ENCODE assay signal across 31 cellular contexts in genomic region chr10:43479275-43479674, GRCh38. TPM values are rescaled to one million over a fixed set of nuclear protein-coding genes. Genes with fewer than 3 reads are reported as not detected.
DNase-seq lines count a peak whose midpoint lies in the region; ATAC-seq, FAIRE-seq and TF ChIP-seq lines count a peak whose summit lies in the region.
"Had no signal": no experiment of that assay in that cellular context is flagged by ENCODE, and none has a peak within 500 bp of the region (broad histone marks: within the 10 kb centered on the region; RNA-seq: fewer than 3 reads in every experiment).

No MANE protein-coding gene starts in this region.

- no peak overlapping the region for H3K4me2 ChIP-seq in astrocyte (ENCODE audit: low read length)

- no peaks in the 10 kb centered on the region for H3K36me3 ChIP-seq in astrocyte (ENCODE audit: insufficient read depth, low read length)

- peak; percentile 17 for DNase-seq in ELR (ENCODE audit: low read depth)
- DNase-seq in astrocyte (ENCODE audit: low read depth) = peak; percentile 8
- DNase-seq in fibroblast of the aortic adventitia (ENCODE audit: low read depth) = peak; percentile 28
- no peak for DNase-seq in GF-D8 (lab: John Stamatoyannopoulos, UW)
- DNase-seq: activated naive CD4-positive, alpha-beta T cell treated with Interleukin-2 at 50 U/mL for 16 hours; activated T-cell treated with anti-CD3 and anti-CD28 coated beads, Interleukin-2, amount 50 U/mL, for 72 hours; DMS79; effector CD8-positive, alpha-beta T cell; erythroblast; left lung; mesenchymal stem cell; NCI-H1105 treated with DMSO at 0.1 percent for 48 hours; NCI-H2029; NCI-H526 treated with DMSO at 0.1 percent for 48 hours; SHP77 treated with DMSO at 0.1 percent for 48 hours; sigmoid colon; stimulated activated naive CD4-positive, alpha-beta T cell treated with Interleukin-2 at 50 U/mL for 16 hours; testis had no signal

- H3K4me3 Mint-ChIP-seq in astrocyte (ENCODE audit: unreplicated experiment) = no peak overlapping the region
- H3K4me3 Mint-ChIP-seq: activated T-cell treated with anti-CD3 and anti-CD28 coated beads, Interleukin-2, amount 50 U/mL, for 72 hours had no signal

- H3K4me1 Mint-ChIP-seq in astrocyte (ENCODE audit: low read depth, unreplicated experiment) = no peaks in the 10 kb centered on the region

- peaks cover 30% of the 10 kb centered on the region for H3K9me3 ChIP-seq in astrocyte (ENCODE audit: insufficient read depth, low read depth, low read length)
- H3K9me3 ChIP-seq: testis had no signal

- no peaks in the 10 kb centered on the region for H4K20me1 ChIP-seq in astrocyte (ENCODE audit: insufficient read depth, low read length)

- no peak overlapping the region for H3K27ac Mint-ChIP-seq in astrocyte (ENCODE audit: unreplicated experiment)
- H3K27ac Mint-ChIP-seq: progenitor cell of endocrine pancreas had no signal

- H3K79me2 ChIP-seq in astrocyte (ENCODE audit: insufficient read depth, low read length) = no peaks in the 10 kb centered on the region

- FAIRE-seq in A204.1 (lab: Jason Lieb, UNC) = peak; percentile 52
- FAIRE-seq in astrocyte (lab: Jason Lieb, UNC) = no peak
- FAIRE-seq: colon, GM12892, H1, islet of Langerhans had no signal

- peaks cover 17% of the 10 kb centered on the region for H3K36me3 Mint-ChIP-seq in astrocyte (ENCODE audit: low read depth, unreplicated experiment)

- no peak overlapping the region for H2AFZ ChIP-seq in astrocyte (ENCODE audit: low read depth, low read length)

- TF ChIP-seq CTCF in astrocyte (IDR thresholded peaks at IDR 0.05; ENCODE audit: insufficient read depth, low read depth, low read length) (no peak), fibroblast of the aortic adventitia (IDR thresholded peaks at IDR 0.05; ENCODE audit: insufficient read depth, low read length) (no peak)

- ATAC-seq in HG02840 (IDR thresholded peaks at IDR 0.05; ENCODE audit: low FRiP score, unreplicated experiment) = no peak
- ATAC-seq in HG03457 (IDR thresholded peaks at IDR 0.05; ENCODE audit: unreplicated experiment) = no peak
- ATAC-seq in activated CD4-positive, CD25-positive, alpha-beta regulatory T cell treated with anti-CD3 and anti-CD28 coated beads, Interleukin-2, amount 50 U/mL, for 24 hours = no peak
- ATAC-seq: activated T-cell treated with anti-CD3 and anti-CD28 coated beads, Interleukin-2, amount 50 U/mL, for 72 hours; left lung; Panc1 had no signal

- no peak overlapping the region for H3K9ac ChIP-seq in astrocyte (ENCODE audit: low read length)

- no peaks in the 10 kb centered on the region for H3K27me3 Mint-ChIP-seq in astrocyte (ENCODE audit: low read depth, unreplicated experiment)
- H3K27me3 Mint-ChIP-seq: progenitor cell of endocrine pancreas had no signal

- H3K4me3 ChIP-seq in astrocyte (ENCODE audit: insufficient read depth, low read depth, low read length) (no peak overlapping the region), fibroblast of the aortic adventitia (ENCODE audit: low read depth, low read length) (no peak overlapping the region)
- H3K4me3 ChIP-seq: breast epithelium, left lung, sigmoid colon, testis had no signal

- no peaks in the 10 kb centered on the region for H3K4me1 ChIP-seq in astrocyte (ENCODE audit: insufficient read depth, low read length)
- H3K4me1 ChIP-seq: breast epithelium, left lung, sigmoid colon, testis had no signal

- no peaks in the 10 kb centered on the region for H3K27me3 ChIP-seq in astrocyte (ENCODE audit: insufficient read depth, low read length)
- H3K27me3 ChIP-seq: breast epithelium, left lung, neutrophil, sigmoid colon, testis had no signal

- peaks cover 32% of the 10 kb centered on the region for H3K9me3 Mint-ChIP-seq in astrocyte (ENCODE audit: unreplicated experiment)

- no peak overlapping the region for H3K27ac ChIP-seq in astrocyte (ENCODE audit: low read depth, low read length)
- H3K27ac ChIP-seq: breast epithelium, C4-2B, left lung, neutrophil, sigmoid colon, testis had no signal

RNA-seq across cellular contexts. Expression of gene ZNF487, which starts 42.4 kb away (rescaled TPM):
- total RNA-seq in astrocyte (2.6 and 2.8 TPM in 2 replicates), fibroblast of the aortic adventitia (ENCODE audit: low replicate concordance) (6.1 and 36.5 TPM in 2 replicates)
